7 cellular contexts compared by ENCODE assay signal in the genomic region with DNA sequence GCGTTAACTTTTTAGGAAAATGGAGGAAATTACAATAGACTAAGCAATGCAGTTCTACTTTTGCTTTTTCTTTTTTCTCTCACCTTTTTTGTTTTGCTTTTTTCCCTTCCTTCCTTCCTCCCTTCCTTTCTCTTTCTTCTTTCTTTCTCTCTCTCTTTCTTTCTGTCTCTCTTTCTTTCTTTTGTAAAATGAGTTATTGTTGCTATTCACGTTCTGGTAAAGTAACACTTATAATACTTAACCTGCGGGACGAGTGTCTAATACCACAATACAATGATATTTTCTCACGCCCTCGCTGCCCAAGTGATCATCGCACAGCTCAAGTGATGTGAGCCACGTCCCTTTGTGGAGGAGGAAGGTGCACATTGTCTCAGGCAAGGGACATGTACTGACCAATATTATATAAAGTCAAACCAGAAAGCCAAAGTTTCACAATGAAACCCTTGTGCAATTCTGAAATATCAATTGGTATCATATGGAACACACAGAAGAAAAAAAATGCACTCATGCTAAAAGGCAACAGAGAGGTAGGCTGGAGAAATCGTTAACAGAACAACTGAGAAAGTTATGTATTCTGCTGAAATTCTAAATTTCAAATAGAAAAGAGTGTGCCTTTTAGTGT. TPM values are rescaled to one million over a fixed set of nuclear protein-coding genes. Genes with fewer than 3 reads are reported as not detected.
DNase-seq lines count a peak whose midpoint lies in the region; ATAC-seq and TF ChIP-seq lines count a peak whose summit lies in the region.

No MANE protein-coding gene starts in this region.

- H3K36me3 Mint-ChIP-seq in activated CD8-positive, alpha-beta T cell treated with anti-CD3 and anti-CD28 coated beads for 36 hours (ENCODE audit: low read depth), result no peaks in the 10 kb centered on the region

- POLR2A ChIA-PET in activated CD8-positive, alpha-beta T cell treated with anti-CD3 and anti-CD28 coated beads for 36 hours (lab: Charles Lee), result interaction anchor here (1.0 kb wide), 1 partner anchor 60 kb away, joined by 4 read pairs; no protein-coding TSS in a partner anchor

- peaks cover 36% of the 10 kb centered on the region for H3K27me3 ChIP-seq in H7 (ENCODE audit: control insufficient read depth, insufficient read depth, low read length)
- H3K27me3 ChIP-seq in iPS-18a (ENCODE audit: control insufficient read depth, insufficient read depth, low read length), result peaks cover 33% of the 10 kb centered on the region
- peaks cover 0 to 30% (median 0%) of the 10 kb centered on the region in 7 donors for H3K27me3 ChIP-seq in spleen (replicated peaks in 1 of 7)

- no peak for TF ChIP-seq POLR2A in spleen (IDR thresholded peaks at IDR 0.05)

- peak overlapping the region; percentile 55; the same call in 1 of the 2 replicates for H3K4me3 ChIP-seq in H7 (ENCODE audit: insufficient read depth, low read depth, low read length)
- H3K4me3 ChIP-seq in iPS-18a (ENCODE audit: low read length), result peak overlapping the region; percentile 71
- peak overlapping the region in 7 of 8 donors; percentile 52 to 84 (median 60) for H3K4me3 ChIP-seq in spleen

- H3K9ac ChIP-seq in iPS-18a (ENCODE audit: low read length), result peak overlapping the region; percentile 67

- no peaks in the 10 kb centered on the region for H3K9me3 Mint-ChIP-seq in activated CD8-positive, alpha-beta T cell treated with anti-CD3 and anti-CD28 coated beads for 36 hours

- DNase-seq in H7 (no peak), spleen (no peak), NCI-H510A (lab: John Stamatoyannopoulos, UW) (no peak), SIG-M5 (lab: John Stamatoyannopoulos, UW) (no peak)
- DNase-seq in activated CD8-positive, alpha-beta T cell treated with anti-CD3 and anti-CD28 coated beads for 36 hours, result no peak

- intact Hi-C loops in activated CD8-positive, alpha-beta T cell treated with anti-CD3 and anti-CD28 coated beads for 36 hours (cut with micrococcal nuclease), result no loop called here
- intact Hi-C loops in spleen (cut with DNase I; ENCODE audit: low total_unique reads), result no loop called here

- TF ChIP-seq CTCF in activated CD8-positive, alpha-beta T cell treated with anti-CD3 and anti-CD28 coated beads for 36 hours (IDR thresholded peaks at IDR 0.05), result no peak
- TF ChIP-seq CTCF in spleen (IDR thresholded peaks at IDR 0.05 in 8 of 11, conservative IDR thresholded peaks at IDR 0.05 in 3 of 11), result no peak

- H3K36me3 ChIP-seq in H7 (replicated peaks; ENCODE audit: control insufficient read depth, insufficient read depth, low read length), result no peaks in the 10 kb centered on the region
- no peaks in the 10 kb centered on the region for H3K36me3 ChIP-seq in iPS-18a (ENCODE audit: control insufficient read depth, low read depth, low read length)
- no peaks in the 10 kb centered on the region for H3K36me3 ChIP-seq in spleen

- H3K9me3 ChIP-seq in iPS-18a (ENCODE audit: control insufficient read depth, low read depth, low read length) (no peaks in the 10 kb centered on the region), spleen (no peaks in the 10 kb centered on the region)

- peaks cover 16% of the 10 kb centered on the region for H3K4me1 Mint-ChIP-seq in activated CD8-positive, alpha-beta T cell treated with anti-CD3 and anti-CD28 coated beads for 36 hours (ENCODE audit: low read depth)

- peak overlapping the region; percentile 71 for H3K4me3 Mint-ChIP-seq in activated CD8-positive, alpha-beta T cell treated with anti-CD3 and anti-CD28 coated beads for 36 hours

- ATAC-seq in activated CD8-positive, alpha-beta T cell treated with anti-CD3 and anti-CD28 coated beads for 36 hours, result no peak
- no peak for ATAC-seq in GM18858 (IDR thresholded peaks at IDR 0.05; ENCODE audit: unreplicated experiment)

- peaks cover 34% of the 10 kb centered on the region for H3K27me3 Mint-ChIP-seq in activated CD8-positive, alpha-beta T cell treated with anti-CD3 and anti-CD28 coated beads for 36 hours

- H3K27ac Mint-ChIP-seq in activated CD8-positive, alpha-beta T cell treated with anti-CD3 and anti-CD28 coated beads for 36 hours, result no peak overlapping the region

- H3K27ac ChIP-seq in iPS-18a (ENCODE audit: low read length), result no peak overlapping the region
- H3K27ac ChIP-seq in spleen, result no peak overlapping the region

- CTCF ChIA-PET in activated CD8-positive, alpha-beta T cell treated with anti-CD3 and anti-CD28 coated beads for 36 hours (lab: Charles Lee), result interaction anchor here (1.9 kb wide), 1 partner anchor 14 kb away, joined by 3 read pairs; no protein-coding TSS in a partner anchor

- H3K4me1 ChIP-seq in iPS-18a (ENCODE audit: control insufficient read depth, low read depth, low read length) (peaks cover 11% of the 10 kb centered on the region), spleen (peaks cover 5 to 31% (median 25%) of the 10 kb centered on the region in 6 donors)

- WGBS in spleen, 5 donors, result 46 to 64% (median 54%) methylated on average over 9 of the region's 9 CpGs

RNA-seq across cellular contexts. Expression of a gene that starts 1.7 kb away (rescaled TPM):
- 0.67 and 1.1 TPM in 2 replicates for total RNA-seq in H7 (2014; rRNA removed; shearing (Covaris generic))
- total RNA-seq in activated CD8-positive, alpha-beta T cell treated with anti-CD3 and anti-CD28 coated beads for 36 hours, result 1 to 10 TPM; 1.5 TPM
- 1 to 10 TPM; 1.2 to 2.9 (median 2.1) TPM for total RNA-seq in spleen
- polyA plus RNA-seq in spleen, result 1 to 10 TPM in 2 of 3 donors, under 1 TPM in 1; 0.80 to 2.0 (median 1.6) TPM

RNA-seq across cellular contexts. Expression of a gene that starts 33.5 kb away (rescaled TPM):
- 56.3 and 69.5 TPM in 2 replicates for total RNA-seq in H7 (2014; rRNA removed; shearing (Covaris generic))
- 10 to 100 TPM; 67.1 to 71.0 TPM for total RNA-seq in activated CD8-positive, alpha-beta T cell treated with anti-CD3 and anti-CD28 coated beads for 36 hours
- total RNA-seq in spleen, result 10 to 100 TPM; 14.4 to 24.7 (median 20.0) TPM
- 10 to 100 TPM; 22.2 to 34.3 (median 28.5) TPM for polyA plus RNA-seq in spleen
